In genomic region chr22:21796231-21796630, GRCh38 we compare ENCODE assay signal across 16 cellular contexts.
"Had no signal": no experiment of that assay in that cellular context is flagged by ENCODE, and none has a peak within 500 bp of the region (broad histone marks: within the 10 kb centered on the region; RNA-seq: fewer than 3 reads in every experiment).

No MANE protein-coding gene starts in this region.

- ATAC-seq: stimulated activated memory B cell treated with anti-CD40 and anti-IgM and Interleukin-4, amounts not matched to agents 10 μg/mL and 1 μg/mL and 100 μg/mL, for 72 hours; T-helper 17 cell had no signal

- H3K27me3 ChIP-seq: adrenal gland, colonic mucosa, pancreas had no signal

- DNase-seq: activated CD4-positive, alpha-beta T cell treated with anti-CD3 and anti-CD28 coated beads for 4 hours; activated CD8-positive, alpha-beta memory T cell treated with anti-CD3 and anti-CD28 coated beads, Interleukin-2, amount 50 U/mL, for 48 hours; activated naive CD4-positive, alpha-beta T cell treated with anti-CD3 and anti-CD28 coated beads for 36 hours; adrenal gland; colonic mucosa; effector CD8-positive, alpha-beta T cell; foreskin fibroblast; glutamatergic neuron; left ventricle myocardium superior; mesendoderm; stimulated activated CD4-positive, alpha-beta T cell treated with anti-CD3 and anti-CD28 coated beads, Interleukin-12 subunit alpha, Interleukin-12 subunit beta, amount 100 ng/mL, for 4 hours; stimulated activated CD4-positive, alpha-beta T cell treated with anti-CD3 and anti-CD28 coated beads, Interleukin-2, amount 100 ng/mL, for 24 hours; T-helper 17 cell; trophoblast cell had no signal

- H3K27me3 Mint-ChIP-seq: stimulated activated memory B cell treated with anti-CD40 and anti-IgM and Interleukin-4, amounts not matched to agents 10 μg/mL and 1 μg/mL and 100 μg/mL, for 72 hours; T-helper 17 cell had no signal

- H3K9me3 Mint-ChIP-seq: activated naive CD4-positive, alpha-beta T cell treated with anti-CD3 and anti-CD28 coated beads for 36 hours; stimulated activated memory B cell treated with anti-CD40 and anti-IgM and Interleukin-4, amounts not matched to agents 10 μg/mL and 1 μg/mL and 100 μg/mL, for 72 hours had no signal

- H3K4me3 Mint-ChIP-seq: activated naive CD4-positive, alpha-beta T cell treated with anti-CD3 and anti-CD28 coated beads for 36 hours; stimulated activated memory B cell treated with anti-CD40 and anti-IgM and Interleukin-4, amounts not matched to agents 10 μg/mL and 1 μg/mL and 100 μg/mL, for 72 hours; T-helper 17 cell had no signal

- H3K27ac Mint-ChIP-seq: activated naive CD4-positive, alpha-beta T cell treated with anti-CD3 and anti-CD28 coated beads for 36 hours; stimulated activated memory B cell treated with anti-CD40 and anti-IgM and Interleukin-4, amounts not matched to agents 10 μg/mL and 1 μg/mL and 100 μg/mL, for 72 hours had no signal

- H3K27ac ChIP-seq: adrenal gland, colonic mucosa, pancreas had no signal

- H3K4me1 ChIP-seq: colonic mucosa, pancreas had no signal

- H3K4me3 ChIP-seq: adrenal gland, colonic mucosa, pancreas had no signal

- H3K9me3 ChIP-seq: adrenal gland, colonic mucosa, pancreas had no signal
